In the genomic region with DNA sequence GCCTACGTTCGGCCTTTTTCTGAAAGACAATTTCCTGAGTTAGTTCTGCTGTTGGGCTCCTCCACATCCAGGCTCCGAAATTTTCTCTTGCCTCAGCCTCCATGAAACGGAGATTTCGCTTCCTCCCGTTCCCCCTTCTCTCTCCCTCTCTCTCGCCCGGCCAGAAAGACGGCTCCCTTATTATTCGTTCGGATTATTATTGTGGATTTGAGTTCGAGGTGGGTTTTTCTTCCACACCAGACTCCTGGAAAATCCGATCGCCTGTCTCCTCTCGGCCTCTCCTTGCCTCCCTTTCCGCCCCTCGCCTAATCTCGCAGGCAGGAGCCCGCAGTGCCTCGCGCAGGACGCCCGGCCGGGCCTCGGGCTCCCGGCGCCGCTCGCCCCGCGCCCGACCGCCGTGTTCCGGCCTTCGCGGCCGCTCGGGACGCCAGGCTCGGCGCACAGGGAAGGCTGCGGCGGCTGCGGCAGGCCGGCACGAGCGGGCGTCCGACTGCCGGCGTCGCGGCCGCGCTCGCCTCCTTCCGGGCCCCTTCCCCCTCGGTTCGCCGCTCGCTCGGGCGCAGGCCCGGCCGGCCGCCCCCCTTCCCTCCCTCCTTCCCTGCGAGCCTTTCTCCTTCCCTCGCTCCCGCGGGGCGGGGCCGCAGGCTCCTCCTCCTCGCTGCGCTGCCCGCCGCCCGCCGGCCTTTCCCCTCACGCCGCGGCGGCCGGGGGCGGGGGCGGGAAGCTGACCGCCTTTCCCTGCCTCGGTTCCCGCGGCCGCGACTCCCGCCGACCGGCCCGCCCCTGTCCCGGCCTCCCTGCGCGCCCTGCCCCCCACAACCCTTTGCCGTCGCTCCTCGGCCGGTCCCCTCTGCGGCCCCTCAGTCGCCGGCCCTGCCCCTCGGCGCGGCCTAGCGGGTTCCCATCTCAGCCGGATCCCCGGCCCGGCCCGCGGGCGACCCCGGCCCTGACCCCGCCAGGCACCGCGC, we compare ENCODE assay signal across 8 cellular contexts. TPM values are rescaled to one million over a fixed set of nuclear protein-coding genes. Genes with fewer than 3 reads are reported as not detected.
DNase-seq lines count a peak whose midpoint lies in the region; ATAC-seq and TF ChIP-seq lines count a peak whose summit lies in the region.

Gene ARHGEF11, minus strand, starts transcription at position 492 of the 968 bp plus-strand sequence. CDS start 1,412 bp downstream, outside the sequence.

- peak; percentile 90 for ATAC-seq in GM18511 (IDR thresholded peaks at IDR 0.05; ENCODE audit: unreplicated experiment)
- ATAC-seq in HG03354 (IDR thresholded peaks at IDR 0.05; ENCODE audit: poor library complexity, severe bottlenecking, unreplicated experiment): peak; percentile 68

- no peaks in the 10 kb centered on the region for H3K36me3 ChIP-seq in esophagus (ENCODE audit: control insufficient read depth in 2 of 2, insufficient read depth in 2 of 2, low read length in 1 of 2)

- H3K4me3 Mint-ChIP-seq in mesothelial cell of epicardium: peak within 1 kb of the TSS; percentile 95

- H3K9me3 Mint-ChIP-seq in mesothelial cell of epicardium: no peaks in the 10 kb centered on the region

- H3K4me1 ChIP-seq in esophagus (ENCODE audit: control insufficient read depth in 2 of 2, insufficient read depth in 2 of 2, low read length in 1 of 2): peaks cover 8% of the 10 kb centered on the region in 2 donors

- H3K36me3 Mint-ChIP-seq in mesothelial cell of epicardium: no peaks in the 10 kb centered on the region

- H3K4me1 Mint-ChIP-seq in mesothelial cell of epicardium: peaks cover 41% of the 10 kb centered on the region

- WGBS in esophagus, 2 donors: 1% methylated on average over 89 to 120 of the region's 120 CpGs

- peak within 1 kb of the TSS; percentile 99 for H3K27ac Mint-ChIP-seq in mesothelial cell of epicardium

- H3K27me3 Mint-ChIP-seq in mesothelial cell of epicardium (ENCODE audit: low read depth): no peaks in the 10 kb centered on the region

- H3K27ac ChIP-seq in esophagus (ENCODE audit: low read depth in 2 of 2, low read length in 1 of 2): peak within 1 kb of the TSS; percentile 88 to 91

- no peaks in the 10 kb centered on the region for H3K9me3 ChIP-seq in esophagus (ENCODE audit: control insufficient read depth in 2 of 2, insufficient read depth in 1 of 2, low read depth in 1 of 2, low read length in 1 of 2)

- TF ChIP-seq CTCF in mesothelial cell of epicardium (IDR thresholded peaks at IDR 0.05; ENCODE audit: unreplicated experiment) (no peak), subcutaneous adipose tissue (IDR thresholded peaks at IDR 0.05; ENCODE audit: low read depth) (no peak)

- DNase-seq in AG08395 (ENCODE audit: low spot score) (peak; percentile 95), NCI-H524 treated with DMSO at 0.1 percent for 48 hours (lab: John Stamatoyannopoulos, UW) (peak; percentile 17), mesothelial cell of epicardium (ENCODE audit: low spot score in 2 of 2, unreplicated experiment in 2 of 2) (peak; percentile 82 to 90)
- DNase-seq in activated CD8-positive, alpha-beta memory T cell treated with anti-CD3 and anti-CD28 coated beads for 48 hours (ENCODE audit: low read depth in 2 of 3, low spot score in 2 of 3): peak; percentile 3 to 14 (median 8)

- H3K4me3 ChIP-seq in esophagus (ENCODE audit: low read depth in 1 of 2, low read length in 2 of 2): peak within 1 kb of the TSS; percentile 74 to 87

- H3K27me3 ChIP-seq in esophagus (ENCODE audit: control insufficient read depth in 1 of 2, insufficient read depth in 2 of 2, low read length in 2 of 2): no peaks in the 10 kb centered on the region

RNA-seq across cellular contexts. Expression of gene ARHGEF11, which starts in this region (rescaled TPM):
- 10 to 100 TPM in 1 of 2 donors, 1 to 10 TPM in 1; 6.5 to 11.2 TPM for polyA plus RNA-seq in esophagus
- total RNA-seq in mesothelial cell of epicardium (48.2 to 52.5 TPM (median 52.3 TPM) in 3 replicates), subcutaneous adipose tissue (10 to 100 TPM; 29.3 to 76.3 (median 35.7) TPM)

Comparison
In these comparisons a context has a peak if more than half of its experiments do, and no peak if none do; other contexts are left out.
1. Peak in every context shown above with its lines: DNase-seq, ATAC-seq, H3K4me3 ChIP-seq and H3K27ac ChIP-seq.
2. DNase-seq: peak in every context shown above with its lines; median percentile 95 in AG08395; 86 in mesothelial cell of epicardium; 17 in NCI-H524 treated with DMSO at 0.1 percent for 48 hours; 8 in activated CD8-positive, alpha-beta memory T cell treated with anti-CD3 and anti-CD28 coated beads for 48 hours.